Comparison of ENCODE assay signal across 24 cellular contexts in genomic region chr17:43550754-43551153, GRCh38. TPM values are rescaled to one million over a fixed set of nuclear protein-coding genes. Genes with fewer than 3 reads are reported as not detected.
"Had no signal": no experiment of that assay in that cellular context is flagged by ENCODE, and none has a peak within 500 bp of the region (broad histone marks: within the 10 kb centered on the region; RNA-seq: fewer than 3 reads in every experiment).

No MANE protein-coding gene starts in this region.

- ATAC-seq: activated CD8-positive, alpha-beta memory T cell treated with anti-CD3 and anti-CD28 coated beads, Interleukin-2, amount 10 ng/mL, durations not matched to agents 7 days and 5 days; activated CD8-positive, alpha-beta T cell treated with anti-CD3 and anti-CD28 coated beads, Interleukin-2, amount 10 ng/mL, durations not matched to agents 7 days and 5 days; activated naive CD4-positive, alpha-beta T cell treated with anti-CD3 and anti-CD28 coated beads, Interleukin-2, amount 50 U/mL, for 72 hours; left cardiac atrium; left ventricle myocardium superior; mucosa of descending colon; pancreas; psoas muscle; stimulated activated effector memory CD8-positive, alpha-beta T cell treated with anti-CD3 and anti-CD28 coated beads, Interleukin-12 subunit alpha, Interleukin-12 subunit beta, amount 100 ng/mL, for 72 hours had no signal

- H3K27ac ChIP-seq: breast epithelium, pancreas, psoas muscle, sigmoid colon, uterus had no signal

- H3K27me3 ChIP-seq: breast epithelium, pancreas, uterus had no signal

- H3K9me3 ChIP-seq: breast epithelium, mucosa of descending colon, pancreas, psoas muscle, sigmoid colon, uterus had no signal

- DNase-seq: activated B cell treated with CpG ODN at 0.5 μM for 24 hours; activated CD8-positive, alpha-beta memory T cell treated with anti-CD3 and anti-CD28 coated beads, Interleukin-2, amount 10 ng/mL, durations not matched to agents 7 days and 5 days; activated CD8-positive, alpha-beta T cell treated with anti-CD3 and anti-CD28 coated beads, Interleukin-2, amount 10 ng/mL, durations not matched to agents 7 days and 5 days; activated naive CD4-positive, alpha-beta T cell; activated T-cell treated with anti-CD3 and anti-CD28 coated beads, Interleukin-2, amount 50 U/mL, for 48 hours; central memory CD4-positive, alpha-beta T cell; head of caudate nucleus; hippocampal formation; left cardiac atrium; left ventricle myocardium superior; mucosa of descending colon; pancreas; psoas muscle; sigmoid colon; small intestine; stimulated activated CD4-positive, alpha-beta T cell treated with anti-CD3 and anti-CD28 coated beads, Interleukin-4, amount 100 ng/mL, for 24 hours; T1000; uterus had no signal

- H3K4me3 ChIP-seq: breast epithelium, mucosa of descending colon, pancreas, psoas muscle, sigmoid colon, uterus had no signal

- H3K36me3 Mint-ChIP-seq: activated CD8-positive, alpha-beta memory T cell treated with anti-CD3 and anti-CD28 coated beads, Interleukin-2, amount 10 ng/mL, durations not matched to agents 7 days and 5 days; activated naive CD4-positive, alpha-beta T cell treated with anti-CD3 and anti-CD28 coated beads, Interleukin-2, amount 50 U/mL, for 72 hours; stimulated activated effector memory CD8-positive, alpha-beta T cell treated with anti-CD3 and anti-CD28 coated beads, Interleukin-12 subunit alpha, Interleukin-12 subunit beta, amount 100 ng/mL, for 72 hours; type B pancreatic cell had no signal

- H3K9me3 Mint-ChIP-seq: activated B cell treated with CpG ODN at 0.5 μM for 24 hours; activated naive CD4-positive, alpha-beta T cell treated with anti-CD3 and anti-CD28 coated beads, Interleukin-2, amount 50 U/mL, for 72 hours; nephron; stimulated activated effector memory CD8-positive, alpha-beta T cell treated with anti-CD3 and anti-CD28 coated beads, Interleukin-12 subunit alpha, Interleukin-12 subunit beta, amount 100 ng/mL, for 72 hours; stimulated activated naive CD8-positive, alpha-beta T cell treated with anti-CD3 and anti-CD28 coated beads, Interleukin-15, Interleukin-2, amounts not matched to agents 100 ng/mL and 50 ng/mL, for 24 hours; type B pancreatic cell had no signal

- H3K27ac Mint-ChIP-seq: activated B cell treated with CpG ODN at 0.5 μM for 24 hours; activated CD8-positive, alpha-beta memory T cell treated with anti-CD3 and anti-CD28 coated beads, Interleukin-2, amount 10 ng/mL, durations not matched to agents 7 days and 5 days; activated CD8-positive, alpha-beta T cell treated with anti-CD3 and anti-CD28 coated beads, Interleukin-2, amount 10 ng/mL, durations not matched to agents 7 days and 5 days; activated naive CD4-positive, alpha-beta T cell treated with anti-CD3 and anti-CD28 coated beads, Interleukin-2, amount 50 U/mL, for 72 hours; nephron; stimulated activated effector memory CD8-positive, alpha-beta T cell treated with anti-CD3 and anti-CD28 coated beads, Interleukin-12 subunit alpha, Interleukin-12 subunit beta, amount 100 ng/mL, for 72 hours; stimulated activated naive CD8-positive, alpha-beta T cell treated with anti-CD3 and anti-CD28 coated beads, Interleukin-15, Interleukin-2, amounts not matched to agents 100 ng/mL and 50 ng/mL, for 24 hours; type B pancreatic cell had no signal

- H3K36me3 ChIP-seq: breast epithelium, pancreas, sigmoid colon, uterus had no signal

- H3K4me3 Mint-ChIP-seq: activated B cell treated with CpG ODN at 0.5 μM for 24 hours; activated CD8-positive, alpha-beta memory T cell treated with anti-CD3 and anti-CD28 coated beads, Interleukin-2, amount 10 ng/mL, durations not matched to agents 7 days and 5 days; activated CD8-positive, alpha-beta T cell treated with anti-CD3 and anti-CD28 coated beads, Interleukin-2, amount 10 ng/mL, durations not matched to agents 7 days and 5 days; nephron; stimulated activated effector memory CD8-positive, alpha-beta T cell treated with anti-CD3 and anti-CD28 coated beads, Interleukin-12 subunit alpha, Interleukin-12 subunit beta, amount 100 ng/mL, for 72 hours; stimulated activated naive CD8-positive, alpha-beta T cell treated with anti-CD3 and anti-CD28 coated beads, Interleukin-15, Interleukin-2, amounts not matched to agents 100 ng/mL and 50 ng/mL, for 24 hours; type B pancreatic cell had no signal

RNA-seq across cellular contexts. Expression of gene ETV4, which starts 4.6 kb away (rescaled TPM):
- total RNA-seq: activated B cell treated with CpG ODN at 0.5 μM for 24 hours had no signal
